ENCODE assay signal across 1 cellular context in the genomic region with DNA sequence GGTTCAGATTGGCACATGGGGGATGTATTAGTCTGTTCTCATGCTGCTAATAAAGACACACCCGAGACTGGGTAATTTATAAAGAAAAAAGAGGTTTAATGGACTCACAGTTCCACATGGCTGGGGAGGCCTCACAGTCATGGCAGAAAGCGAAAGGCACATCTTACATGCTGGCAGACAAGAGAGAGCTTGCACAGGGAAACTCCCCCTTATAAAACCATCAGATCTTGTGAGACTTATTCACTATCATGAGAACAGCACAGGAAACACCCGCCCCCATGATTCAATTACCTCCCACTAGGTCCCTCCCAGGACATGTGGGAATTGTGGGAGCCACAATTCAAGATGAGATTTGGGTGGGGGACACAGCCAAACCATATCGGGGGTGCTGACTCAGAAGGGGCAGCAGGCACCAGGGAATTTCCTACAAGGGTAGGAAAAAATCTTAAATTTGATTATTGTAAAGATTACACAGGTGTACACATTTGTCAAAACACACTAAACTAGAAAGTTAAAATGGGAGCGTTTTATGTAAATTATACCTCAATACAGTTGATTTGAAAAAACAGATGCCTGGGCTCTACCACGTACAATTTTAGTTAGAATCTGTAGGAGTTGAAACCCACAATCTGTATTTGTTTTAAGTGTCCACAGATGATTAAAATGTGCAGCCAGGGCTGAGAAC.
TF ChIP-seq lines count a peak whose summit lies in the region.

No MANE protein-coding gene starts in this region.

TF ChIP-seq in GM12878, 131 proteins besides CTCF, POLR2A, EP300 and RAD21 (continued from another document):
- TF ChIP-seq, protein P1, sequence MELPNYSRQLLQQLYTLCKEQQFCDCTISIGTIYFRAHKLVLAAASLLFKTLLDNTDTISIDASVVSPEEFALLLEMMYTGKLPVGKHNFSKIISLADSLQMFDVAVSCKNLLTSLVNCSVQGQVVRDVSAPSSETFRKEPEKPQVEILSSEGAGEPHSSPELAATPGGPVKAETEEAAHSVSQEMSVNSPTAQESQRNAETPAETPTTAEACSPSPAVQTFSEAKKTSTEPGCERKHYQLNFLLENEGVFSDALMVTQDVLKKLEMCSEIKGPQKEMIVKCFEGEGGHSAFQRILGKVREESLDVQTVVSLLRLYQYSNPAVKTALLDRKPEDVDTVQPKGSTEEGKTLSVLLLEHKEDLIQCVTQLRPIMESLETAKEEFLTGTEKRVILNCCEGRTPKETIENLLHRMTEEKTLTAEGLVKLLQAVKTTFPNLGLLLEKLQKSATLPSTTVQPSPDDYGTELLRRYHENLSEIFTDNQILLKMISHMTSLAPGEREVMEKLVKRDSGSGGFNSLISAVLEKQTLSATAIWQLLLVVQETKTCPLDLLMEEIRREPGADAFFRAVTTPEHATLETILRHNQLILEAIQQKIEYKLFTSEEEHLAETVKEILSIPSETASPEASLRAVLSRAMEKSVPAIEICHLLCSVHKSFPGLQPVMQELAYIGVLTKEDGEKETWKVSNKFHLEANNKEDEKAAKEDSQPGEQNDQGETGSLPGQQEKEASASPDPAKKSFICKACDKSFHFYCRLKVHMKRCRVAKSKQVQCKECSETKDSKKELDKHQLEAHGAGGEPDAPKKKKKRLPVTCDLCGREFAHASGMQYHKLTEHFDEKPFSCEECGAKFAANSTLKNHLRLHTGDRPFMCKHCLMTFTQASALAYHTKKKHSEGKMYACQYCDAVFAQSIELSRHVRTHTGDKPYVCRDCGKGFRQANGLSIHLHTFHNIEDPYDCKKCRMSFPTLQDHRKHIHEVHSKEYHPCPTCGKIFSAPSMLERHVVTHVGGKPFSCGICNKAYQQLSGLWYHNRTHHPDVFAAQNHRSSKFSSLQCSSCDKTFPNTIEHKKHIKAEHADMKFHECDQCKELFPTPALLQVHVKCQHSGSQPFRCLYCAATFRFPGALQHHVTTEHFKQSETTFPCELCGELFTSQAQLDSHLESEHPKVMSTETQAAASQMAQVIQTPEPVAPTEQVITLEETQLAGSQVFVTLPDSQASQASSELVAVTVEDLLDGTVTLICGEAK (IDR thresholded peaks at IDR 0.05; ENCODE audit: borderline replicate concordance), result peak; percentile 57
- peak; percentile 76 for TF ChIP-seq MEF2B (IDR thresholded peaks at IDR 0.05; ENCODE audit: partially characterized antibody, poor library complexity, severe bottlenecking)
- 0 out of 2 replicates have a peak, but pooled peaks have one; percentile 32 for TF ChIP-seq YY1 (IDR thresholded peaks at IDR 0.05; ENCODE audit: low read depth, low read length)
- TF ChIP-seq, protein P2, sequence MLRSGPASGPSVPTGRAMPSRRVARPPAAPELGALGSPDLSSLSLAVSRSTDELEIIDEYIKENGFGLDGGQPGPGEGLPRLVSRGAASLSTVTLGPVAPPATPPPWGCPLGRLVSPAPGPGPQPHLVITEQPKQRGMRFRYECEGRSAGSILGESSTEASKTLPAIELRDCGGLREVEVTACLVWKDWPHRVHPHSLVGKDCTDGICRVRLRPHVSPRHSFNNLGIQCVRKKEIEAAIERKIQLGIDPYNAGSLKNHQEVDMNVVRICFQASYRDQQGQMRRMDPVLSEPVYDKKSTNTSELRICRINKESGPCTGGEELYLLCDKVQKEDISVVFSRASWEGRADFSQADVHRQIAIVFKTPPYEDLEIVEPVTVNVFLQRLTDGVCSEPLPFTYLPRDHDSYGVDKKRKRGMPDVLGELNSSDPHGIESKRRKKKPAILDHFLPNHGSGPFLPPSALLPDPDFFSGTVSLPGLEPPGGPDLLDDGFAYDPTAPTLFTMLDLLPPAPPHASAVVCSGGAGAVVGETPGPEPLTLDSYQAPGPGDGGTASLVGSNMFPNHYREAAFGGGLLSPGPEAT (IDR thresholded peaks at IDR 0.05; ENCODE audit: low read depth), result peak; percentile 47; the same call in 1 of the 2 replicates
- TF ChIP-seq PAX5 (IDR thresholded peaks at IDR 0.05; ENCODE audit: borderline replicate concordance, low read depth, low read length), result 0 out of 2 replicates have a peak, but pooled peaks have one; percentile 51
